24 cellular contexts compared by ENCODE assay signal in genomic region chr12:24954261-24954660, GRCh38.
"Had no signal": no experiment of that assay in that cellular context is flagged by ENCODE, and none has a peak within 500 bp of the region (broad histone marks: within the 10 kb centered on the region; RNA-seq: fewer than 3 reads in every experiment).

No MANE protein-coding gene starts in this region.

- FAIRE-seq: astrocyte, pancreas had no signal

- H3K27ac Mint-ChIP-seq: activated CD4-positive, alpha-beta memory T cell treated with anti-CD3 and anti-CD28 coated beads, Interleukin-2, amount 10 ng/mL, durations not matched to agents 7 days and 5 days; natural killer cell treated with Interleukin-12 subunit alpha and Interleukin-12 subunit beta and Interleukin-15 and Interleukin-18, amount 100 ng/mL, for 72 hours; T-helper 17 cell had no signal

- H3K4me3 Mint-ChIP-seq: activated CD4-positive, alpha-beta memory T cell treated with anti-CD3 and anti-CD28 coated beads, Interleukin-2, amount 10 ng/mL, durations not matched to agents 7 days and 5 days; natural killer cell treated with Interleukin-12 subunit alpha and Interleukin-12 subunit beta and Interleukin-15 and Interleukin-18, amount 100 ng/mL, for 72 hours; T-helper 17 cell had no signal

- ATAC-seq: gastrocnemius medialis; left ventricle myocardium superior; natural killer cell treated with Interleukin-12 subunit alpha and Interleukin-12 subunit beta and Interleukin-15 and Interleukin-18, amount 100 ng/mL, for 72 hours; pancreas; psoas muscle; stimulated activated naive CD8-positive, alpha-beta T cell treated with anti-CD3 and anti-CD28 coated beads, Interleukin-15, Interleukin-2, amounts not matched to agents 100 U/mL and 50 U/mL, for 24 hours; T-helper 17 cell had no signal

- H3K4me3 ChIP-seq: adrenal gland, gastrocnemius medialis, pancreas, psoas muscle, right atrium auricular region, tibial artery had no signal

- H3K27ac ChIP-seq: adrenal gland, gastrocnemius medialis, neutrophil, pancreas, psoas muscle, right atrium auricular region, tibial artery had no signal

- H3K27me3 ChIP-seq: adrenal gland, pancreas, right atrium auricular region, tibial artery had no signal

- H3K9me3 ChIP-seq: adrenal gland, gastrocnemius medialis, neutrophil, pancreas, psoas muscle, right atrium auricular region, tibial artery had no signal

- H3K4me1 ChIP-seq: adrenal gland, gastrocnemius medialis, psoas muscle had no signal

- H3K36me3 ChIP-seq: adrenal gland, gastrocnemius medialis, neutrophil, pancreas, right atrium auricular region, tibial artery had no signal

- DNase-seq: activated CD4-positive, alpha-beta memory T cell treated with anti-CD3 and anti-CD28 coated beads, Interleukin-2, amount 10 ng/mL, durations not matched to agents 7 days and 5 days; activated CD4-positive, alpha-beta T cell treated with anti-CD3 and anti-CD28 coated beads for 48 hours; activated effector memory CD4-positive, alpha-beta T cell treated with anti-CD3 and anti-CD28 coated beads, Interleukin-2, amount 50 U/mL, for 16 hours; activated naive CD4-positive, alpha-beta T cell treated with anti-CD3 and anti-CD28 coated beads, Interleukin-2, amount 50 U/mL, for 16 hours; activated T-cell treated with anti-CD3 and anti-CD28 coated beads for 4 hours; adrenal gland; central memory CD4-positive, alpha-beta T cell; dermis blood vessel endothelial cell; effector memory CD4-positive, alpha-beta T cell; gastrocnemius medialis; hippocampal formation; left ventricle myocardium superior; mammary epithelial cell; midbrain; pancreas; psoas muscle; stimulated activated CD4-positive, alpha-beta T cell treated with anti-CD3 and anti-CD28 coated beads, Interleukin-4, amount 100 ng/mL, for 24 hours; stimulated activated naive CD8-positive, alpha-beta T cell treated with anti-CD3 and anti-CD28 coated beads, Interleukin-15, Interleukin-2, amounts not matched to agents 100 U/mL and 50 U/mL, for 24 hours; T-helper 17 cell; tibial artery had no signal

- H3K9me3 Mint-ChIP-seq: activated CD4-positive, alpha-beta memory T cell treated with anti-CD3 and anti-CD28 coated beads, Interleukin-2, amount 10 ng/mL, durations not matched to agents 7 days and 5 days; natural killer cell treated with Interleukin-12 subunit alpha and Interleukin-12 subunit beta and Interleukin-15 and Interleukin-18, amount 100 ng/mL, for 72 hours had no signal

- H3K36me3 Mint-ChIP-seq: natural killer cell treated with Interleukin-12 subunit alpha and Interleukin-12 subunit beta and Interleukin-15 and Interleukin-18, amount 100 ng/mL, for 72 hours had no signal
